ENCODE assay signal across 12 cellular contexts in the genomic region with DNA sequence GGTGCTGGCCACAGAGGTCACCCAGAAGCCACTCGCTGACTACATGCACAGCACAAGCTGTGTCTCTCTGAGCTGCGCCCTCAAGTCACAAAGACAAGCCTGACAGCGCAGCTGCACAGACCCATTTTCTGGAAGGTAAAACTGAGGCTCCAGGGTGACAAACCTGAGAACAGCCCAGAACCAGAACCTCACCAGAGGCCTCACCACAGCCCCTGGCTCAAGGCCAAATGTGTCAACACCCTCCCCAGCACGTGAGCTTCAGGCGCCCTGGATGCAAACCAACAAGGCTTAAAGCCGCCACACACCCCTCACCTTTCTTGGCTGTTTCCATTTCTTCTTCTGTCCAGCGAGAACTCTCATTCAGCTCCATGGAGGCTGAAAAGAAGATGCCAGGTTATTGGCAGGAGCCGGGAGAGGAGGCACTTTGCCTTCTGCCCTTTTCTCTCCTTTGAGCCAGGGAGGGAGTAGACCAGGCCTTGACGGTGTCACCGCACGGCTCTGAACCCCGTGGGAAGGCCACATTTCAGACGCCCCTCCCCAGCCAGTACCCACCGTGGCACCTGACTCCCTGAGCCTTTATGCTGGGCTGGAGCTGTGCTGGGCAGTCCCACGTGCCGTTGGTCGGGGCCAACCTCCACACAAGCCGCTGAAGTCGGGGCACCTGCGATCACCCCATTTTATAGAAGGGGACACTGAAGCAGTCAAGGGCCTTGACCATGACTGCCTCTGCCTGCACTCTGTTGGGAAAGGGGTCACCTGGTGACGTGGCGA.
DNase-seq lines count a peak whose midpoint lies in the region; ATAC-seq and TF ChIP-seq lines count a peak whose summit lies in the region.
"Had no signal": no experiment of that assay in that cellular context is flagged by ENCODE, and none has a peak within 500 bp of the region (broad histone marks: within the 10 kb centered on the region; RNA-seq: fewer than 3 reads in every experiment).

No MANE protein-coding gene starts in this region.

- no peak overlapping the region for H3K9ac ChIP-seq in colonic mucosa (ENCODE audit: low read depth in 2 of 2, low read length in 2 of 2)
- no peak overlapping the region for H3K9ac ChIP-seq in rectal smooth muscle tissue (ENCODE audit: low read length)

- H3K27me3 ChIP-seq in colonic mucosa (no peaks in the 10 kb centered on the region), rectal smooth muscle tissue (ENCODE audit: control insufficient read depth, insufficient read depth, low read length) (no peaks in the 10 kb centered on the region), brain microvascular endothelial cell (replicated peaks) (no peaks in the 10 kb centered on the region)

- H3K27ac ChIP-seq in colonic mucosa (no peak overlapping the region), rectal smooth muscle tissue (ENCODE audit: low read depth, low read length) (peak overlapping the region; percentile 91), brain microvascular endothelial cell (no peak overlapping the region)

- H3K36me3 ChIP-seq in colonic mucosa (peaks cover 11% of the 10 kb centered on the region), rectal smooth muscle tissue (ENCODE audit: control insufficient read depth, insufficient read depth, low read length) (peaks cover 14% of the 10 kb centered on the region), brain microvascular endothelial cell (replicated peaks) (peaks cover 59% of the 10 kb centered on the region)

- H3K4me3 ChIP-seq in colonic mucosa (no peak overlapping the region), rectal smooth muscle tissue (ENCODE audit: low read length) (no peak overlapping the region), brain microvascular endothelial cell (ENCODE audit: low read depth, low read length) (no peak overlapping the region)

- no peaks in the 10 kb centered on the region for H3K9me3 ChIP-seq in colonic mucosa

- intact Hi-C loops in colonic mucosa (cut with DNase I): no loop called here

- ATAC-seq in GM19395 (IDR thresholded peaks at IDR 0.05; ENCODE audit: unreplicated experiment): no peak
- ATAC-seq in HG02588 (IDR thresholded peaks at IDR 0.05; ENCODE audit: unreplicated experiment): no peak
- ATAC-seq: HCT116, natural killer cell had no signal

- in situ Hi-C loops in brain microvascular endothelial cell (cut with HindIII; ENCODE audit: low pct_ligation_motif_present, low sequenced_read_pairs): loop anchor here (25.0 kb wide), 1 partner anchor 364 kb away; no protein-coding TSS in a partner anchor

- H3K4me1 ChIP-seq in colonic mucosa: peaks cover 30% of the 10 kb centered on the region
- peaks cover 58% of the 10 kb centered on the region for H3K4me1 ChIP-seq in rectal smooth muscle tissue (ENCODE audit: control insufficient read depth, insufficient read depth, low read length)

- DNase-seq in ELR (ENCODE audit: low read depth): peak; percentile 46
- DNase-seq in NCI-H1092 treated with DMSO at 0.1 percent for 48 hours (lab: John Stamatoyannopoulos, UW): peak; percentile 24
- DNase-seq in colonic mucosa: peak; percentile 73
- DNase-seq in iPS-NIHi7 (ENCODE audit: extremely low spot score): no peak
- DNase-seq in brain microvascular endothelial cell: no peak
- DNase-seq: GF-D8, natural killer cell, NCI-H510A had no signal

- TF ChIP-seq CTCF in colonic mucosa (IDR thresholded peaks at IDR 0.05): no peak
- no peak for TF ChIP-seq CTCF in brain microvascular endothelial cell (IDR thresholded peaks at IDR 0.05; ENCODE audit: low read depth, low read length, missing control alignments)

Comparison
In these comparisons a context has a peak if more than half of its experiments do, and no peak if none do; other contexts are left out.
1. DNase-seq: peak in ELR (single experiment), NCI-H1092 treated with DMSO at 0.1 percent for 48 hours (single experiment) and colonic mucosa (single experiment); none in iPS-NIHi7 (single experiment) and brain microvascular endothelial cell (single experiment).